Comparison of ENCODE assay signal across 8 cellular contexts in genomic region chr10:7788640-7789335, GRCh38. TPM values are rescaled to one million over a fixed set of nuclear protein-coding genes. Genes with fewer than 3 reads are reported as not detected.
DNase-seq lines count a peak whose midpoint lies in the region; ATAC-seq and TF ChIP-seq lines count a peak whose summit lies in the region.

No MANE protein-coding gene starts in this region.

- POLR2A ChIA-PET in GM10248 (lab: Yijun Ruan, JAX) = interaction anchor here (0.7 to 1.1 kb wide), 2 partner anchors 11 to 186 kb away, joined by 3 to 6 read pairs; no protein-coding TSS in a partner anchor

- H3K27me3 ChIP-seq in HUES64 (ENCODE audit: insufficient read depth, low read length) (no peaks in the 10 kb centered on the region), lung (ENCODE audit: control insufficient read depth, insufficient read depth) (no peaks in the 10 kb centered on the region)

- peak overlapping the region; percentile 89 for H3K9ac ChIP-seq in HUES64 (ENCODE audit: low read depth, low read length)

- TF ChIP-seq CTCF in cardiac fibroblast (IDR thresholded peaks at IDR 0.05; ENCODE audit: low read depth, low read length) = no peak
- TF ChIP-seq CTCF in lung (IDR thresholded peaks at IDR 0.05; ENCODE audit: control extremely low read depth, extremely low read depth) = no peak
- no peak for TF ChIP-seq CTCF in GM10248 (IDR thresholded peaks at IDR 0.05; ENCODE audit: control extremely low read depth, extremely low read depth, low read depth, missing control alignments)

- CTCF ChIA-PET in GM10248 (lab: Yijun Ruan, JAX) = interaction anchor here (1.0 to 1.3 kb wide), 2 partner anchors 13 to 31 kb away, joined by 3 to 7 read pairs; no protein-coding TSS in a partner anchor

- WGBS in HUES64 = 2% methylated on average over 24 of the region's 25 CpGs
- WGBS in lung, 2 donors = 4 to 5% methylated on average over 25 of the region's 25 CpGs

- peaks cover 10% of the 10 kb centered on the region for H3K4me1 ChIP-seq in HUES64 (ENCODE audit: insufficient read depth, low read length)
- peaks cover 4 to 26% of the 10 kb centered on the region in 2 donors for H3K4me1 ChIP-seq in lung (ENCODE audit: control insufficient read depth in 2 of 2, insufficient read depth in 2 of 2, low read length in 2 of 2)

- DNase-seq in GM04503 (ENCODE audit: low read depth) = peak; percentile 4
- peak; percentile 34 to 44 for DNase-seq in cardiac fibroblast (ENCODE audit: low read depth in 2 of 2)
- no peak for DNase-seq in lung (ENCODE audit: low spot score)
- no peak for DNase-seq in GM10248 (ENCODE audit: extremely low spot score)
- DNase-seq in activated CD4-positive, alpha-beta T cell treated with anti-CD3 and anti-CD28 coated beads for 4 hours = no peak

- H3K4me3 ChIP-seq in HUES64 (ENCODE audit: low read length) = peak overlapping the region; percentile 96
- peak overlapping the region; percentile 93 to 100 for H3K4me3 ChIP-seq in cardiac fibroblast (replicated peaks in 1 of 2; ENCODE audit: low read depth in 2 of 2, low read length in 2 of 2)
- H3K4me3 ChIP-seq in lung = peak overlapping the region; percentile 81

- ATAC-seq in GM21515 (IDR thresholded peaks at IDR 0.05; ENCODE audit: unreplicated experiment) (peak; percentile 14), lung (ENCODE audit: insufficient read depth, low FRiP score) (no peak), GM18519 (IDR thresholded peaks at IDR 0.05; ENCODE audit: low FRiP score, unreplicated experiment) (no peak)

- H3K27ac ChIP-seq in HUES64 (ENCODE audit: low read depth, low read length) (peak overlapping the region; percentile 53; the same call in 1 of the 2 replicates), lung (ENCODE audit: low read depth in 1 of 2, low read length in 1 of 2) (peak overlapping the region; percentile 87 to 93)

- H3K36me3 ChIP-seq in HUES64 (ENCODE audit: insufficient read depth, low read length) (peaks cover 10% of the 10 kb centered on the region), lung (ENCODE audit: control insufficient read depth in 2 of 2, insufficient read depth in 2 of 2, low read length in 2 of 2) (no peaks in the 10 kb centered on the region)

- no peaks in the 10 kb centered on the region for H3K9me3 ChIP-seq in HUES64 (ENCODE audit: insufficient read depth, low read depth, low read length)
- no peaks in the 10 kb centered on the region for H3K9me3 ChIP-seq in lung (ENCODE audit: control insufficient read depth in 2 of 2, insufficient read depth in 1 of 2, low read length in 1 of 2)

RNA-seq across cellular contexts. Expression of gene ATP5F1C, which starts 0.8 kb away (rescaled TPM):
- polyA plus RNA-seq in HUES64 (2013, experiment 1 of 2) = 240 TPM
- polyA plus RNA-seq in HUES64 (2013, experiment 2 of 2) = 248 TPM
- total RNA-seq in lung = 100 to 1,000 TPM; 175 to 185 TPM
- 100 to 1,000 TPM; 233 to 418 TPM for polyA plus RNA-seq in lung

RNA-seq across cellular contexts. Expression of gene KIN, which starts 1.0 kb away (rescaled TPM):
- 16.5 TPM for polyA plus RNA-seq in HUES64 (2013, experiment 1 of 2)
- polyA plus RNA-seq in HUES64 (2013, experiment 2 of 2) = 18.9 TPM
- total RNA-seq in lung = 10 to 100 TPM in 1 of 2 donors, 1 to 10 TPM in 1; 6.0 to 12.0 TPM
- 10 to 100 TPM in 1 of 2 donors, 1 to 10 TPM in 1; 7.7 to 15.9 TPM for polyA plus RNA-seq in lung

RNA-seq across cellular contexts. Expression of gene TAF3, which starts 29.5 kb away (rescaled TPM):
- polyA plus RNA-seq in HUES64 (2013, experiment 1 of 2) = 7.4 TPM
- 7.3 TPM for polyA plus RNA-seq in HUES64 (2013, experiment 2 of 2)
- 1 to 10 TPM; 6.1 to 7.0 TPM for total RNA-seq in lung
- polyA plus RNA-seq in lung = 1 to 10 TPM; 3.4 to 3.8 TPM

Comparison
In these comparisons a context has a peak if more than half of its experiments do, and no peak if none do; other contexts are left out.
1. DNase-seq: peak in GM04503 (single experiment) and cardiac fibroblast (2 of 2); none in lung (single experiment), GM10248 (single experiment) and activated CD4-positive, alpha-beta T cell treated with anti-CD3 and anti-CD28 coated beads for 4 hours (0 of 2).
2. Peak in every context shown above with its lines, with median percentiles within 50 percentile points of each other: H3K4me3 ChIP-seq.